ENCODE assay signal across 10 cellular contexts in genomic region chr12:123445388-123446344, GRCh38. TPM values are rescaled to one million over a fixed set of nuclear protein-coding genes. Genes with fewer than 3 reads are reported as not detected.
DNase-seq lines count a peak whose midpoint lies in the region; TF ChIP-seq lines count a peak whose summit lies in the region.
"Had no signal": no experiment of that assay in that cellular context is flagged by ENCODE, and none has a peak within 500 bp of the region (broad histone marks: within the 10 kb centered on the region; RNA-seq: fewer than 3 reads in every experiment).

No MANE protein-coding gene starts in this region.

- DNase-seq in SIG-M5 treated with dmso at 0.1 percent for 504 hours (lab: John Stamatoyannopoulos, UW; ENCODE audit: unreplicated experiment) = peak; percentile 24
- DNase-seq in SIG-M5 (lab: John Stamatoyannopoulos, UW) = no peak
- peak; percentile 95 for DNase-seq in adipocyte (ENCODE audit: low read depth)
- peak; percentile 58 for DNase-seq in islet precursor cell
- DNase-seq in suprapubic skin (ENCODE audit: low spot score in 2 of 2) = no peak
- no peak for DNase-seq in KBM-7
- DNase-seq in hippocampal formation (lab: John Stamatoyannopoulos, UW) = no peak
- no peak for DNase-seq in WERI-Rb-1
- DNase-seq: AML-193 had no signal

- no peak for TF ChIP-seq POLR2A in suprapubic skin (IDR thresholded peaks at IDR 0.05)

- peak overlapping the region; percentile 15 for H3K4me3 ChIP-seq in adipocyte (ENCODE audit: low read length)
- no peak overlapping the region for H3K4me3 ChIP-seq in suprapubic skin
- no peak overlapping the region for H3K4me3 ChIP-seq in WERI-Rb-1 (ENCODE audit: low read depth, low read length)
- H3K4me3 ChIP-seq: pancreas had no signal

- WGBS in suprapubic skin = 33% methylated on average over 16 of the region's 18 CpGs

- peak overlapping the region; percentile 70 for H3K9ac ChIP-seq in adipocyte (ENCODE audit: low read length)

- H3K36me3 ChIP-seq in adipocyte (ENCODE audit: control insufficient read depth, insufficient read depth, low read length, severe bottlenecking) (no peaks in the 10 kb centered on the region), suprapubic skin (no peaks in the 10 kb centered on the region), WERI-Rb-1 (no peaks in the 10 kb centered on the region)
- H3K36me3 ChIP-seq: pancreas had no signal

- in situ Hi-C loops in KBM-7 (cut with MboI; ENCODE audit: low pct_unique_long_range_greater_than_20kb, low sequenced_read_pairs) = no loop called here

- H3K4me1 ChIP-seq in adipocyte (ENCODE audit: control insufficient read depth, insufficient read depth, low read length) = peaks cover 32% of the 10 kb centered on the region
- H3K4me1 ChIP-seq in suprapubic skin = peaks cover 23% of the 10 kb centered on the region
- H3K4me1 ChIP-seq: pancreas had no signal

- H3K27me3 ChIP-seq in adipocyte (replicated peaks; ENCODE audit: control insufficient read depth, insufficient read depth, low read length) (no peaks in the 10 kb centered on the region), suprapubic skin (no peaks in the 10 kb centered on the region), WERI-Rb-1 (ENCODE audit: insufficient read depth, low read depth, severe bottlenecking) (no peaks in the 10 kb centered on the region)
- H3K27me3 ChIP-seq: pancreas had no signal

- TF ChIP-seq CTCF in suprapubic skin (IDR thresholded peaks at IDR 0.05) (no peak), WERI-Rb-1 (IDR thresholded peaks at IDR 0.05; ENCODE audit: low read depth, low read length) (no peak)

- peak overlapping the region; percentile 72 for H3K27ac ChIP-seq in suprapubic skin
- no peak overlapping the region for H3K27ac ChIP-seq in WERI-Rb-1

- no peaks in the 10 kb centered on the region for H3K9me3 ChIP-seq in adipocyte (ENCODE audit: control insufficient read depth, low read length)
- H3K9me3 ChIP-seq in suprapubic skin = no peaks in the 10 kb centered on the region
- H3K9me3 ChIP-seq in WERI-Rb-1 (ENCODE audit: severe bottlenecking) = no peaks in the 10 kb centered on the region
- H3K9me3 ChIP-seq: pancreas had no signal

- TF ChIP-seq EP300 in suprapubic skin (IDR thresholded peaks at IDR 0.05) = no peak

RNA-seq across cellular contexts. Expression of gene RILPL2, which starts 9.2 kb away (rescaled TPM):
- total RNA-seq in suprapubic skin = 1 to 10 TPM; 3.2 to 6.1 (median 4.3) TPM

RNA-seq across cellular contexts. Expression of gene SNRNP35, which starts 12.3 kb away (rescaled TPM):
- 10 to 100 TPM; 16.2 to 33.8 (median 20.3) TPM for total RNA-seq in suprapubic skin

Comparison
In these comparisons a context has a peak if more than half of its experiments do, and no peak if none do; other contexts are left out.
1. DNase-seq: peak in SIG-M5 treated with dmso at 0.1 percent for 504 hours (single experiment), adipocyte (single experiment) and islet precursor cell (single experiment); none in SIG-M5 (single experiment), suprapubic skin (0 of 2), KBM-7 (single experiment), hippocampal formation (0 of 2) and WERI-Rb-1 (single experiment).